In the genomic region with DNA sequence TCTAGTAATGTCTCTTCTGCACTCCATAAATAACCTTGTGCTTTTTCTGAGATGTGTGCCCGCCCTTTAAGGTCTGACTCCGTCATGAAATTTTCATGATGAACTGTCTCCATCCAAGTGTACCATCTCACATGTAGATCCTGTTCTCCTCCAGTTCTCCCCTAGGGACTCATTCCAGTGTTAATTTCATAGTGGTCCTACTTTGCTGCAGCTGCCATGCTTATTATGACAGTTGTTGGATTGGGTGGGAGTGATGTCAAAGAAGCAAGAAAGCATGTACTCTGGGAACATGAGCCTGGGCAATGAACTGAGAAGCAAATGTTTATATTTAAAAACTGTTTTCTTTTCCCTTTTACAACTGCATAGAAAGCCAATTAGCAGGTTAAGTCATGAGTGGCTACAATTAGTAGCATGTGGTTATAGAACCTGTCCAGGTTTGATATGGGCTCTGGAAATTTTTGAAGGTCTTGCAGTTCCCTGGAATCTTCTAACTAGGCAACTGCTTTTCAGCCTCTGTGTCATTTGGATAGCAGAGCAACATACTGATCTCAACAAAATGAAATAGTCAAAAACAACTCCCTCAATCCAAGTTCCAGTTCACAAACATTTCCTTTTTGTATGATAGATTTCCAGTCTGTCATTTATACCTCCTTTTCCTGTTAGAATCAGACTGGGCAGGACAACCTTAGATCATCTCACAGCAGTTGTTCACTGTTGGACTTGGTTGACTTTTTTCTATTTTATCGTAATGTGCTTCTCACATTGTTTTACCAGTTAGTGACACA, we compare ENCODE assay signal across 1 cellular context.
TF ChIP-seq lines count a peak whose summit lies in the region.

No MANE protein-coding gene starts in this region.

TF ChIP-seq in endothelial cell of umbilical vein, 7 proteins besides CTCF, POLR2A, EP300 and RAD21 (continued from another document):
- no peak for TF ChIP-seq JUN (IDR thresholded peaks at IDR 0.05; ENCODE audit: borderline replicate concordance, insufficient read depth, insufficient read length, low read depth)
- TF ChIP-seq MYC (IDR thresholded peaks at IDR 0.05; ENCODE audit: low read depth, low read length), result no peak
- TF ChIP-seq GATA2 (IDR thresholded peaks at IDR 0.05; ENCODE audit: insufficient read depth, insufficient read length, low read depth, low read length), result no peak
- TF ChIP-seq EZH2 (IDR thresholded peaks at IDR 0.05; ENCODE audit: borderline replicate concordance, low read depth, low read length, severe bottlenecking), result no peak
